In genomic region chr11:66639066-66639813, GRCh38 we compare ENCODE assay signal across 8 cellular contexts.
DNase-seq lines count a peak whose midpoint lies in the region; FAIRE-seq lines count a peak whose summit lies in the region.

No MANE protein-coding gene starts in this region.

- peaks cover 30% of the 10 kb centered on the region for H3K36me3 ChIP-seq in iPS-15b (ENCODE audit: control insufficient read depth, insufficient read depth, low read length)

- DNase-seq in NCI-H1092 treated with DMSO at 0.1 percent for 48 hours (lab: John Stamatoyannopoulos, UW) (peak; percentile 53), NCI-H1092 (lab: John Stamatoyannopoulos, UW) (no peak), NAMALWA (ENCODE audit: low spot score) (peak; percentile 69), amniotic epithelial cell (ENCODE audit: low read depth) (peak; percentile 43), DMS153 (lab: John Stamatoyannopoulos, UW) (no peak), GM19239 (ENCODE audit: insufficient read length, low spot score) (no peak)

- peak overlapping the region; percentile 97 for H3K9ac ChIP-seq in iPS-15b (ENCODE audit: low read depth, low read length)

- no peaks in the 10 kb centered on the region for H3K9me3 ChIP-seq in iPS-15b (ENCODE audit: control insufficient read depth, insufficient read depth, low read length)

- no peak for FAIRE-seq in GM19239 (lab: Jason Lieb, UNC)

- no peaks in the 10 kb centered on the region for H3K27me3 ChIP-seq in iPS-15b (ENCODE audit: control insufficient read depth, insufficient read depth, low read length)

- peak overlapping the region in 20 of 21 experiments; percentile 46 to 96 (median 90) for H3K27ac ChIP-seq in skin epidermis

- H3K4me3 ChIP-seq in iPS-15b (ENCODE audit: low read depth, low read length), result peak overlapping the region; percentile 86
- peak overlapping the region; percentile 60 to 83 (median 77) for H3K4me3 ChIP-seq in skin epidermis

- peaks cover 11% of the 10 kb centered on the region for H3K4me1 ChIP-seq in iPS-15b (ENCODE audit: control insufficient read depth, insufficient read depth, low read length)

Comparison
In these comparisons a context has a peak if more than half of its experiments do, and no peak if none do; other contexts are left out.
1. DNase-seq: peak in NCI-H1092 treated with DMSO at 0.1 percent for 48 hours (single experiment), NAMALWA (single experiment) and amniotic epithelial cell (single experiment); none in NCI-H1092 (single experiment), DMS153 (single experiment) and GM19239 (single experiment).